ENCODE assay signal across 2 cellular contexts in the genomic region with DNA sequence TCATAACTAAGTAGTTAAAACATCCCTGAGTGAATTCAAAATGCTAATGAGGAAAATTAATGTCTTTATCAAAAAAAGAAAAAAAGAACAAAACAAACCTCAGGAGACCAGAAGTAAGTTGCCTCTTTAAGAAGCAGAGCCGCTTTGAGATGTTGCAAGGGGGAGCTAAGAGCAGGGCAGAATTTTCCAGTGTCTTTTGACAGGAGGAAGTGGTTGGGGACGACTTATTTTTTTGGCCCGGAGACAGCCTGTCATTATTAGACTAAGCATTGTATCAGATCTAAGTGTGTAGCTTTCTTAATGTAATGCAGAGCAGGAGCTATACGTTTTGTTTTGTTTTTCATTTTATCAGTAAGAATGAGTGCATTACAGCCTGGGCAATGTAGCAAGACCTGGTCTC.
TF ChIP-seq lines count a peak whose summit lies in the region.

No MANE protein-coding gene starts in this region.

TF ChIP-seq in IMR-90, 13 proteins besides CTCF, POLR2A, EP300 and RAD21:
- TF ChIP-seq, protein P1, sequence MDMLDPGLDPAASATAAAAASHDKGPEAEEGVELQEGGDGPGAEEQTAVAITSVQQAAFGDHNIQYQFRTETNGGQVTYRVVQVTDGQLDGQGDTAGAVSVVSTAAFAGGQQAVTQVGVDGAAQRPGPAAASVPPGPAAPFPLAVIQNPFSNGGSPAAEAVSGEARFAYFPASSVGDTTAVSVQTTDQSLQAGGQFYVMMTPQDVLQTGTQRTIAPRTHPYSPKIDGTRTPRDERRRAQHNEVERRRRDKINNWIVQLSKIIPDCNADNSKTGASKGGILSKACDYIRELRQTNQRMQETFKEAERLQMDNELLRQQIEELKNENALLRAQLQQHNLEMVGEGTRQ (IDR thresholded peaks at IDR 0.05; ENCODE audit: low read depth, low read length): no peak
- TF ChIP-seq MXI1 (IDR thresholded peaks at IDR 0.05; ENCODE audit: borderline replicate concordance, low read depth, low read length) (no peak), RFX5 (IDR thresholded peaks at IDR 0.05; ENCODE audit: low read depth, low read length) (no peak), MAFK (IDR thresholded peaks at IDR 0.05; ENCODE audit: low read depth, low read length) (no peak), MAZ (IDR thresholded peaks at IDR 0.05; ENCODE audit: borderline replicate concordance, low read depth, low read length) (no peak), BHLHE40 (IDR thresholded peaks at IDR 0.05; ENCODE audit: low read depth, low read length) (no peak)

TF ChIP-seq in WTC11, 78 proteins besides CTCF, POLR2A, EP300 and RAD21 (continued from another document):
- TF ChIP-seq, protein P2, sequence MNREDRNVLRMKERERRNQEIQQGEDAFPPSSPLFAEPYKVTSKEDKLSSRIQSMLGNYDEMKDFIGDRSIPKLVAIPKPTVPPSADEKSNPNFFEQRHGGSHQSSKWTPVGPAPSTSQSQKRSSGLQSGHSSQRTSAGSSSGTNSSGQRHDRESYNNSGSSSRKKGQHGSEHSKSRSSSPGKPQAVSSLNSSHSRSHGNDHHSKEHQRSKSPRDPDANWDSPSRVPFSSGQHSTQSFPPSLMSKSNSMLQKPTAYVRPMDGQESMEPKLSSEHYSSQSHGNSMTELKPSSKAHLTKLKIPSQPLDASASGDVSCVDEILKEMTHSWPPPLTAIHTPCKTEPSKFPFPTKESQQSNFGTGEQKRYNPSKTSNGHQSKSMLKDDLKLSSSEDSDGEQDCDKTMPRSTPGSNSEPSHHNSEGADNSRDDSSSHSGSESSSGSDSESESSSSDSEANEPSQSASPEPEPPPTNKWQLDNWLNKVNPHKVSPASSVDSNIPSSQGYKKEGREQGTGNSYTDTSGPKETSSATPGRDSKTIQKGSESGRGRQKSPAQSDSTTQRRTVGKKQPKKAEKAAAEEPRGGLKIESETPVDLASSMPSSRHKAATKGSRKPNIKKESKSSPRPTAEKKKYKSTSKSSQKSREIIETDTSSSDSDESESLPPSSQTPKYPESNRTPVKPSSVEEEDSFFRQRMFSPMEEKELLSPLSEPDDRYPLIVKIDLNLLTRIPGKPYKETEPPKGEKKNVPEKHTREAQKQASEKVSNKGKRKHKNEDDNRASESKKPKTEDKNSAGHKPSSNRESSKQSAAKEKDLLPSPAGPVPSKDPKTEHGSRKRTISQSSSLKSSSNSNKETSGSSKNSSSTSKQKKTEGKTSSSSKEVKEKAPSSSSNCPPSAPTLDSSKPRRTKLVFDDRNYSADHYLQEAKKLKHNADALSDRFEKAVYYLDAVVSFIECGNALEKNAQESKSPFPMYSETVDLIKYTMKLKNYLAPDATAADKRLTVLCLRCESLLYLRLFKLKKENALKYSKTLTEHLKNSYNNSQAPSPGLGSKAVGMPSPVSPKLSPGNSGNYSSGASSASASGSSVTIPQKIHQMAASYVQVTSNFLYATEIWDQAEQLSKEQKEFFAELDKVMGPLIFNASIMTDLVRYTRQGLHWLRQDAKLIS (CRISPR knock-in tag; IDR thresholded peaks at IDR 0.05; ENCODE audit: borderline replicate concordance): no peak
- TF ChIP-seq, protein P3, sequence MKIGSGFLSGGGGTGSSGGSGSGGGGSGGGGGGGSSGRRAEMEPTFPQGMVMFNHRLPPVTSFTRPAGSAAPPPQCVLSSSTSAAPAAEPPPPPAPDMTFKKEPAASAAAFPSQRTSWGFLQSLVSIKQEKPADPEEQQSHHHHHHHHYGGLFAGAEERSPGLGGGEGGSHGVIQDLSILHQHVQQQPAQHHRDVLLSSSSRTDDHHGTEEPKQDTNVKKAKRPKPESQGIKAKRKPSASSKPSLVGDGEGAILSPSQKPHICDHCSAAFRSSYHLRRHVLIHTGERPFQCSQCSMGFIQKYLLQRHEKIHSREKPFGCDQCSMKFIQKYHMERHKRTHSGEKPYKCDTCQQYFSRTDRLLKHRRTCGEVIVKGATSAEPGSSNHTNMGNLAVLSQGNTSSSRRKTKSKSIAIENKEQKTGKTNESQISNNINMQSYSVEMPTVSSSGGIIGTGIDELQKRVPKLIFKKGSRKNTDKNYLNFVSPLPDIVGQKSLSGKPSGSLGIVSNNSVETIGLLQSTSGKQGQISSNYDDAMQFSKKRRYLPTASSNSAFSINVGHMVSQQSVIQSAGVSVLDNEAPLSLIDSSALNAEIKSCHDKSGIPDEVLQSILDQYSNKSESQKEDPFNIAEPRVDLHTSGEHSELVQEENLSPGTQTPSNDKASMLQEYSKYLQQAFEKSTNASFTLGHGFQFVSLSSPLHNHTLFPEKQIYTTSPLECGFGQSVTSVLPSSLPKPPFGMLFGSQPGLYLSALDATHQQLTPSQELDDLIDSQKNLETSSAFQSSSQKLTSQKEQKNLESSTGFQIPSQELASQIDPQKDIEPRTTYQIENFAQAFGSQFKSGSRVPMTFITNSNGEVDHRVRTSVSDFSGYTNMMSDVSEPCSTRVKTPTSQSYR (CRISPR knock-in tag; IDR thresholded peaks at IDR 0.05): no peak
- TF ChIP-seq SOX15 (CRISPR knock-in tag; IDR thresholded peaks at IDR 0.05) (no peak), TCF7 (CRISPR knock-in tag; IDR thresholded peaks at IDR 0.05; ENCODE audit: low read depth) (no peak), ZNF232 (CRISPR knock-in tag; IDR thresholded peaks at IDR 0.05) (no peak), ZSCAN18 (CRISPR knock-in tag; IDR thresholded peaks at IDR 0.05) (no peak), MXD4 (CRISPR knock-in tag; IDR thresholded peaks at IDR 0.05; ENCODE audit: borderline replicate concordance) (no peak), SMAD3 (CRISPR knock-in tag; IDR thresholded peaks at IDR 0.05; ENCODE audit: borderline replicate concordance) (no peak), ZNF121 (CRISPR knock-in tag; IDR thresholded peaks at IDR 0.05) (no peak), MAX (CRISPR knock-in tag; IDR thresholded peaks at IDR 0.05) (no peak)
- TF ChIP-seq, protein P4, sequence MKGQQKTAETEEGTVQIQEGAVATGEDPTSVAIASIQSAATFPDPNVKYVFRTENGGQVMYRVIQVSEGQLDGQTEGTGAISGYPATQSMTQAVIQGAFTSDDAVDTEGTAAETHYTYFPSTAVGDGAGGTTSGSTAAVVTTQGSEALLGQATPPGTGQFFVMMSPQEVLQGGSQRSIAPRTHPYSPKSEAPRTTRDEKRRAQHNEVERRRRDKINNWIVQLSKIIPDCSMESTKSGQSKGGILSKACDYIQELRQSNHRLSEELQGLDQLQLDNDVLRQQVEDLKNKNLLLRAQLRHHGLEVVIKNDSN (CRISPR knock-in tag; IDR thresholded peaks at IDR 0.05): no peak
- TF ChIP-seq, protein P5, sequence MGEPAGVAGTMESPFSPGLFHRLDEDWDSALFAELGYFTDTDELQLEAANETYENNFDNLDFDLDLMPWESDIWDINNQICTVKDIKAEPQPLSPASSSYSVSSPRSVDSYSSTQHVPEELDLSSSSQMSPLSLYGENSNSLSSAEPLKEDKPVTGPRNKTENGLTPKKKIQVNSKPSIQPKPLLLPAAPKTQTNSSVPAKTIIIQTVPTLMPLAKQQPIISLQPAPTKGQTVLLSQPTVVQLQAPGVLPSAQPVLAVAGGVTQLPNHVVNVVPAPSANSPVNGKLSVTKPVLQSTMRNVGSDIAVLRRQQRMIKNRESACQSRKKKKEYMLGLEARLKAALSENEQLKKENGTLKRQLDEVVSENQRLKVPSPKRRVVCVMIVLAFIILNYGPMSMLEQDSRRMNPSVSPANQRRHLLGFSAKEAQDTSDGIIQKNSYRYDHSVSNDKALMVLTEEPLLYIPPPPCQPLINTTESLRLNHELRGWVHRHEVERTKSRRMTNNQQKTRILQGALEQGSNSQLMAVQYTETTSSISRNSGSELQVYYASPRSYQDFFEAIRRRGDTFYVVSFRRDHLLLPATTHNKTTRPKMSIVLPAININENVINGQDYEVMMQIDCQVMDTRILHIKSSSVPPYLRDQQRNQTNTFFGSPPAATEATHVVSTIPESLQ (CRISPR knock-in tag; IDR thresholded peaks at IDR 0.05): no peak
- TF ChIP-seq, protein P6, sequence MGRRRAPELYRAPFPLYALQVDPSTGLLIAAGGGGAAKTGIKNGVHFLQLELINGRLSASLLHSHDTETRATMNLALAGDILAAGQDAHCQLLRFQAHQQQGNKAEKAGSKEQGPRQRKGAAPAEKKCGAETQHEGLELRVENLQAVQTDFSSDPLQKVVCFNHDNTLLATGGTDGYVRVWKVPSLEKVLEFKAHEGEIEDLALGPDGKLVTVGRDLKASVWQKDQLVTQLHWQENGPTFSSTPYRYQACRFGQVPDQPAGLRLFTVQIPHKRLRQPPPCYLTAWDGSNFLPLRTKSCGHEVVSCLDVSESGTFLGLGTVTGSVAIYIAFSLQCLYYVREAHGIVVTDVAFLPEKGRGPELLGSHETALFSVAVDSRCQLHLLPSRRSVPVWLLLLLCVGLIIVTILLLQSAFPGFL (CRISPR knock-in tag; IDR thresholded peaks at IDR 0.05; ENCODE audit: borderline replicate concordance): no peak
- TF ChIP-seq, protein P7, sequence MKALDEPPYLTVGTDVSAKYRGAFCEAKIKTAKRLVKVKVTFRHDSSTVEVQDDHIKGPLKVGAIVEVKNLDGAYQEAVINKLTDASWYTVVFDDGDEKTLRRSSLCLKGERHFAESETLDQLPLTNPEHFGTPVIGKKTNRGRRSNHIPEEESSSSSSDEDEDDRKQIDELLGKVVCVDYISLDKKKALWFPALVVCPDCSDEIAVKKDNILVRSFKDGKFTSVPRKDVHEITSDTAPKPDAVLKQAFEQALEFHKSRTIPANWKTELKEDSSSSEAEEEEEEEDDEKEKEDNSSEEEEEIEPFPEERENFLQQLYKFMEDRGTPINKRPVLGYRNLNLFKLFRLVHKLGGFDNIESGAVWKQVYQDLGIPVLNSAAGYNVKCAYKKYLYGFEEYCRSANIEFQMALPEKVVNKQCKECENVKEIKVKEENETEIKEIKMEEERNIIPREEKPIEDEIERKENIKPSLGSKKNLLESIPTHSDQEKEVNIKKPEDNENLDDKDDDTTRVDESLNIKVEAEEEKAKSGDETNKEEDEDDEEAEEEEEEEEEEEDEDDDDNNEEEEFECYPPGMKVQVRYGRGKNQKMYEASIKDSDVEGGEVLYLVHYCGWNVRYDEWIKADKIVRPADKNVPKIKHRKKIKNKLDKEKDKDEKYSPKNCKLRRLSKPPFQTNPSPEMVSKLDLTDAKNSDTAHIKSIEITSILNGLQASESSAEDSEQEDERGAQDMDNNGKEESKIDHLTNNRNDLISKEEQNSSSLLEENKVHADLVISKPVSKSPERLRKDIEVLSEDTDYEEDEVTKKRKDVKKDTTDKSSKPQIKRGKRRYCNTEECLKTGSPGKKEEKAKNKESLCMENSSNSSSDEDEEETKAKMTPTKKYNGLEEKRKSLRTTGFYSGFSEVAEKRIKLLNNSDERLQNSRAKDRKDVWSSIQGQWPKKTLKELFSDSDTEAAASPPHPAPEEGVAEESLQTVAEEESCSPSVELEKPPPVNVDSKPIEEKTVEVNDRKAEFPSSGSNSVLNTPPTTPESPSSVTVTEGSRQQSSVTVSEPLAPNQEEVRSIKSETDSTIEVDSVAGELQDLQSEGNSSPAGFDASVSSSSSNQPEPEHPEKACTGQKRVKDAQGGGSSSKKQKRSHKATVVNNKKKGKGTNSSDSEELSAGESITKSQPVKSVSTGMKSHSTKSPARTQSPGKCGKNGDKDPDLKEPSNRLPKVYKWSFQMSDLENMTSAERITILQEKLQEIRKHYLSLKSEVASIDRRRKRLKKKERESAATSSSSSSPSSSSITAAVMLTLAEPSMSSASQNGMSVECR (CRISPR knock-in tag; IDR thresholded peaks at IDR 0.05; ENCODE audit: borderline replicate concordance): no peak
